1 cellular context compared by ENCODE assay signal in genomic region chr7:141014523-141015395, GRCh38.
TF ChIP-seq lines count a peak whose summit lies in the region.

TSS of gene MRPS33 (minus strand) at chr7:141014952. CDS start at chr7:141010633, 4,319 bp downstream.

TF ChIP-seq in HepG2, 621 proteins besides CTCF, POLR2A, EP300 and RAD21 (continued from another document and continues in another):
- TF ChIP-seq UBTF (CRISPR knock-in tag; IDR thresholded peaks at IDR 0.05), result peak; percentile 65; the same call in 1 of the 2 replicates
- TF ChIP-seq ZNF367 (CRISPR knock-in tag; IDR thresholded peaks at IDR 0.05; ENCODE audit: borderline replicate concordance), result no peak
- TF ChIP-seq ZNF446 (CRISPR knock-in tag; IDR thresholded peaks at IDR 0.05), result no peak; the same call in 1 of the 2 replicates
- peak; percentile 89; the same call in 1 of the 2 replicates for TF ChIP-seq ZBTB38 (CRISPR knock-in tag; IDR thresholded peaks at IDR 0.05)
- peak; percentile 82 for TF ChIP-seq MXD4 (CRISPR knock-in tag; IDR thresholded peaks at IDR 0.05)
- TF ChIP-seq ZNF430 (CRISPR knock-in tag; IDR thresholded peaks at IDR 0.05), result peak; percentile 88; the same call in 1 of the 2 replicates
- TF ChIP-seq NR2F6 (IDR thresholded peaks at IDR 0.05), result peak; percentile 75
- peak; percentile 61 for TF ChIP-seq NR2F6 (CRISPR knock-in tag; IDR thresholded peaks at IDR 0.05)
- peak; percentile 66; the same call in 1 of the 2 replicates for TF ChIP-seq ELK4 (CRISPR knock-in tag; IDR thresholded peaks at IDR 0.05; ENCODE audit: borderline replicate concordance)
- TF ChIP-seq KAT2B (IDR thresholded peaks at IDR 0.05; ENCODE audit: borderline replicate concordance, low read depth, low read length), result no peak
- no peak for TF ChIP-seq SYNCRIP (IDR thresholded peaks at IDR 0.05; ENCODE audit: insufficient read depth, low read depth, low read length)
- peak; percentile 94; the same call in 1 of the 2 replicates for TF ChIP-seq WIZ (CRISPR knock-in tag; IDR thresholded peaks at IDR 0.05)
- TF ChIP-seq CREBL2 (CRISPR knock-in tag; IDR thresholded peaks at IDR 0.05; ENCODE audit: borderline replicate concordance), result no peak
- peak; percentile 57 for TF ChIP-seq GFI1 (CRISPR knock-in tag; IDR thresholded peaks at IDR 0.05; ENCODE audit: borderline replicate concordance)
- TF ChIP-seq RFXANK (CRISPR knock-in tag; IDR thresholded peaks at IDR 0.05), result no peak
- TF ChIP-seq ZNF782 (CRISPR knock-in tag; IDR thresholded peaks at IDR 0.05; ENCODE audit: borderline replicate concordance), result no peak
- peak; percentile 79; the same call in 1 of the 2 replicates for TF ChIP-seq BRF2 (CRISPR knock-in tag; IDR thresholded peaks at IDR 0.05)
- TF ChIP-seq SMARCE1 (IDR thresholded peaks at IDR 0.05; ENCODE audit: borderline replicate concordance), result no peak
- 0 out of 2 replicates have a peak, but pooled peaks have one; percentile 18 for TF ChIP-seq MTF1 (CRISPR knock-in tag; IDR thresholded peaks at IDR 0.05)
- TF ChIP-seq HNRNPLL (IDR thresholded peaks at IDR 0.05; ENCODE audit: low read depth, low read length, poor library complexity, severe bottlenecking), result peak; percentile 77
- peak; percentile 82 for TF ChIP-seq DR1 (CRISPR knock-in tag; IDR thresholded peaks at IDR 0.05)
- 0 out of 2 replicates have a peak, but pooled peaks have one; percentile 87 for TF ChIP-seq ZNF567 (CRISPR knock-in tag; IDR thresholded peaks at IDR 0.05; ENCODE audit: borderline replicate concordance)
- no peak for TF ChIP-seq USF2 (IDR thresholded peaks at IDR 0.05; ENCODE audit: low read depth, low read length)
- TF ChIP-seq USF2 (CRISPR knock-in tag; IDR thresholded peaks at IDR 0.05; ENCODE audit: borderline replicate concordance), result no peak
- peak; percentile 93 for TF ChIP-seq XRCC5 (optimal IDR thresholded peaks at IDR 0.05; ENCODE audit: low read length)
- no peak for TF ChIP-seq ZNF24 (IDR thresholded peaks at IDR 0.05)
- TF ChIP-seq MXD3 (CRISPR knock-in tag; IDR thresholded peaks at IDR 0.05), result peak; percentile 63; the same call in 1 of the 2 replicates
- peak; percentile 97 for TF ChIP-seq RBM39 (IDR thresholded peaks at IDR 0.05; ENCODE audit: low read depth, low read length, poor library complexity, severe bottlenecking)
- TF ChIP-seq ATF3 (CRISPR knock-in tag; IDR thresholded peaks at IDR 0.05), result peak; percentile 31; the same call in 1 of the 2 replicates
- TF ChIP-seq ATF5 (CRISPR knock-in tag; IDR thresholded peaks at IDR 0.05; ENCODE audit: low read depth), result no peak
- TF ChIP-seq ARID4A (CRISPR knock-in tag; IDR thresholded peaks at IDR 0.05; ENCODE audit: borderline replicate concordance), result peak; percentile 88
- TF ChIP-seq THAP9 (CRISPR knock-in tag; IDR thresholded peaks at IDR 0.05; ENCODE audit: borderline replicate concordance), result peak; percentile 96
- no peak for TF ChIP-seq PBX3 (CRISPR knock-in tag; IDR thresholded peaks at IDR 0.05; ENCODE audit: borderline replicate concordance)
- TF ChIP-seq NPAS2 (CRISPR knock-in tag; IDR thresholded peaks at IDR 0.05; ENCODE audit: borderline replicate concordance), result no peak
- no peak for TF ChIP-seq NCOA5 (CRISPR knock-in tag; IDR thresholded peaks at IDR 0.05)
- 0 out of 2 replicates have a peak, but pooled peaks have one; percentile 44 for TF ChIP-seq GMEB2 (CRISPR knock-in tag; IDR thresholded peaks at IDR 0.05; ENCODE audit: low read depth)
- no peak for TF ChIP-seq ZBTB8A (CRISPR knock-in tag; IDR thresholded peaks at IDR 0.05; ENCODE audit: borderline replicate concordance, low read depth)
- no peak for TF ChIP-seq ZBTB37 (CRISPR knock-in tag; IDR thresholded peaks at IDR 0.05)
